Comparison of ENCODE assay signal across 1 cellular context in genomic region chr13:28488376-28489005, GRCh38.
TF ChIP-seq lines count a peak whose summit lies in the region.

No MANE protein-coding gene starts in this region.

TF ChIP-seq in GM23338, 12 proteins besides CTCF, POLR2A, EP300 and RAD21 (continued from another document):
- no peak for TF ChIP-seq REST (IDR thresholded peaks at IDR 0.05; ENCODE audit: unreplicated experiment)
- no peak for TF ChIP-seq ETS1 (IDR thresholded peaks at IDR 0.05)
- no peak for TF ChIP-seq JUNB (IDR thresholded peaks at IDR 0.05; ENCODE audit: unreplicated experiment)
- TF ChIP-seq NANOG (IDR thresholded peaks at IDR 0.05; ENCODE audit: borderline replicate concordance): no peak
- no peak for TF ChIP-seq EZH2 (IDR thresholded peaks at IDR 0.05; ENCODE audit: low read depth, unreplicated experiment)
- TF ChIP-seq ZNF462 (CRISPR knock-in tag; IDR thresholded peaks at IDR 0.05): no peak
- no peak for TF ChIP-seq POLR2AphosphoS5 (IDR thresholded peaks at IDR 0.05; ENCODE audit: low read depth)
- no peak for TF ChIP-seq EZH2phosphoT487 (IDR thresholded peaks at IDR 0.05; ENCODE audit: unreplicated experiment)
- TF ChIP-seq STAT1 (IDR thresholded peaks at IDR 0.05; ENCODE audit: unreplicated experiment): no peak
- TF ChIP-seq ZNF331 (CRISPR knock-in tag; IDR thresholded peaks at IDR 0.05; ENCODE audit: low read depth): no peak
